Comparison of ENCODE assay signal across 1 cellular context in genomic region chr2:234964631-234965461, GRCh38.
TF ChIP-seq lines count a peak whose summit lies in the region.

No MANE protein-coding gene starts in this region.

TF ChIP-seq in HepG2, 621 proteins besides CTCF, POLR2A, EP300 and RAD21 (continues in another document):
- TF ChIP-seq CSRNP2 (CRISPR knock-in tag; conservative IDR thresholded peaks at IDR 0.05; ENCODE audit: low read depth) (no peak), ZMAT5 (CRISPR knock-in tag; IDR thresholded peaks at IDR 0.05; ENCODE audit: borderline replicate concordance, low read depth) (no peak), ZNF331 (CRISPR knock-in tag; IDR thresholded peaks at IDR 0.05) (0 out of 2 replicates have a peak, but pooled peaks have one; percentile 32), ZNF564 (CRISPR knock-in tag; IDR thresholded peaks at IDR 0.05) (peak; percentile 87; the same call in 1 of the 2 replicates), ZNF280B (CRISPR knock-in tag; IDR thresholded peaks at IDR 0.05; ENCODE audit: borderline replicate concordance) (no peak), KDM5B (CRISPR knock-in tag; IDR thresholded peaks at IDR 0.05; ENCODE audit: borderline replicate concordance) (peak; percentile 57; the same call in 1 of the 2 replicates), ESRRA (CRISPR knock-in tag; IDR thresholded peaks at IDR 0.05; ENCODE audit: low read depth) (peak; percentile 29; the same call in 1 of the 2 replicates), FOXJ3 (CRISPR knock-in tag; IDR thresholded peaks at IDR 0.05; ENCODE audit: borderline replicate concordance) (0 out of 2 replicates have a peak, but pooled peaks have one; percentile 25), HNRNPLL (IDR thresholded peaks at IDR 0.05; ENCODE audit: low read depth, low read length, poor library complexity, severe bottlenecking) (no peak), FOXP4 (CRISPR knock-in tag; IDR thresholded peaks at IDR 0.05) (peak; percentile 20; the same call in 1 of the 2 replicates), ZNF138 (CRISPR knock-in tag; IDR thresholded peaks at IDR 0.05; ENCODE audit: low read depth) (no peak), STAG1 (CRISPR knock-in tag; IDR thresholded peaks at IDR 0.05) (0 out of 2 replicates have a peak, but pooled peaks have one; percentile 16), ZNF740 (CRISPR knock-in tag; IDR thresholded peaks at IDR 0.05) (0 out of 2 replicates have a peak, but pooled peaks have one; percentile 11), SNAPC5 (CRISPR knock-in tag; IDR thresholded peaks at IDR 0.05; ENCODE audit: borderline replicate concordance) (no peak), ZBTB33 (CRISPR knock-in tag; IDR thresholded peaks at IDR 0.05) (0 out of 2 replicates have a peak, but pooled peaks have one; percentile 61), ZNF44 (CRISPR knock-in tag; IDR thresholded peaks at IDR 0.05) (no peak), PHF21A (CRISPR knock-in tag; IDR thresholded peaks at IDR 0.05) (peak; percentile 67), HOXA5 (CRISPR knock-in tag; IDR thresholded peaks at IDR 0.05) (peak; percentile 43; the same call in 1 of the 2 replicates), PATZ1 (CRISPR knock-in tag; IDR thresholded peaks at IDR 0.05) (peak; percentile 31; the same call in 1 of the 2 replicates), TBX2 (CRISPR knock-in tag; IDR thresholded peaks at IDR 0.05; ENCODE audit: borderline replicate concordance) (peak; percentile 30; the same call in 1 of the 2 replicates), TGIF2 (CRISPR knock-in tag; IDR thresholded peaks at IDR 0.05) (0 out of 2 replicates have a peak, but pooled peaks have one; percentile 29), DRAP1 (CRISPR knock-in tag; IDR thresholded peaks at IDR 0.05) (no peak), ZNF749 (CRISPR knock-in tag; IDR thresholded peaks at IDR 0.05; ENCODE audit: borderline replicate concordance) (no peak), HNF4A (CRISPR knock-in tag; IDR thresholded peaks at IDR 0.05) (peak; percentile 42), TFAP4 (IDR thresholded peaks at IDR 0.05; ENCODE audit: borderline replicate concordance, low read depth) (peak; percentile 81; the same call in 1 of the 2 replicates), SOX5 (CRISPR knock-in tag; IDR thresholded peaks at IDR 0.05; ENCODE audit: borderline replicate concordance) (peak; percentile 31; the same call in 1 of the 2 replicates), HMG20B (CRISPR knock-in tag; conservative IDR thresholded peaks at IDR 0.05) (no peak), NFAT5 (CRISPR knock-in tag; IDR thresholded peaks at IDR 0.05) (no peak), MXD4 (CRISPR knock-in tag; IDR thresholded peaks at IDR 0.05) (peak; percentile 21; the same call in 1 of the 2 replicates), GATAD2A (CRISPR knock-in tag; IDR thresholded peaks at IDR 0.05) (peak; percentile 44; the same call in 1 of the 2 replicates), ARID4A (CRISPR knock-in tag; IDR thresholded peaks at IDR 0.05; ENCODE audit: borderline replicate concordance) (peak; percentile 16; the same call in 1 of the 2 replicates)
